ENCODE assay signal across 2 cellular contexts in the genomic region with DNA sequence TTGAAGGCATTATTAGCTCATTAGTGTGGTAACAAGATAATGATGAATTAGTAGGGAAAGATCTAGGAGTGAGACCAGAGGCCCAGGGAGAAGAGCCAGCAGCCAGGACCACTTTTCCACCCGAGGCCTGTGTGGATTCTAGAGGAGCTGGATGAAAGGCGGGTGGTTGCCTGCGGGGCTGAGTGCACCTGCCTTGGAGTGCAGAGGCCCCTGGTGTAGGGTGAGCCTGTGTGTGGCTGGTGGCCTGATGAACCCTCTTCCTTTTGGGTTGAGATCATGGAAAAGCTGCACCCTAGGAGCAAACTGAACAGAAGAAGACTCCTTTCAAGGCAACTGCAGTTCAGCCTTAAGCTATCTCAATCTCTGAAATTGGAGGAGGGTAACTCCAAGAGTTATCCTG.
TF ChIP-seq lines count a peak whose summit lies in the region.

No MANE protein-coding gene starts in this region.

TF ChIP-seq in GM23338, 12 proteins besides CTCF, POLR2A, EP300 and RAD21 (continues in another document):
- TF ChIP-seq, protein P1, sequence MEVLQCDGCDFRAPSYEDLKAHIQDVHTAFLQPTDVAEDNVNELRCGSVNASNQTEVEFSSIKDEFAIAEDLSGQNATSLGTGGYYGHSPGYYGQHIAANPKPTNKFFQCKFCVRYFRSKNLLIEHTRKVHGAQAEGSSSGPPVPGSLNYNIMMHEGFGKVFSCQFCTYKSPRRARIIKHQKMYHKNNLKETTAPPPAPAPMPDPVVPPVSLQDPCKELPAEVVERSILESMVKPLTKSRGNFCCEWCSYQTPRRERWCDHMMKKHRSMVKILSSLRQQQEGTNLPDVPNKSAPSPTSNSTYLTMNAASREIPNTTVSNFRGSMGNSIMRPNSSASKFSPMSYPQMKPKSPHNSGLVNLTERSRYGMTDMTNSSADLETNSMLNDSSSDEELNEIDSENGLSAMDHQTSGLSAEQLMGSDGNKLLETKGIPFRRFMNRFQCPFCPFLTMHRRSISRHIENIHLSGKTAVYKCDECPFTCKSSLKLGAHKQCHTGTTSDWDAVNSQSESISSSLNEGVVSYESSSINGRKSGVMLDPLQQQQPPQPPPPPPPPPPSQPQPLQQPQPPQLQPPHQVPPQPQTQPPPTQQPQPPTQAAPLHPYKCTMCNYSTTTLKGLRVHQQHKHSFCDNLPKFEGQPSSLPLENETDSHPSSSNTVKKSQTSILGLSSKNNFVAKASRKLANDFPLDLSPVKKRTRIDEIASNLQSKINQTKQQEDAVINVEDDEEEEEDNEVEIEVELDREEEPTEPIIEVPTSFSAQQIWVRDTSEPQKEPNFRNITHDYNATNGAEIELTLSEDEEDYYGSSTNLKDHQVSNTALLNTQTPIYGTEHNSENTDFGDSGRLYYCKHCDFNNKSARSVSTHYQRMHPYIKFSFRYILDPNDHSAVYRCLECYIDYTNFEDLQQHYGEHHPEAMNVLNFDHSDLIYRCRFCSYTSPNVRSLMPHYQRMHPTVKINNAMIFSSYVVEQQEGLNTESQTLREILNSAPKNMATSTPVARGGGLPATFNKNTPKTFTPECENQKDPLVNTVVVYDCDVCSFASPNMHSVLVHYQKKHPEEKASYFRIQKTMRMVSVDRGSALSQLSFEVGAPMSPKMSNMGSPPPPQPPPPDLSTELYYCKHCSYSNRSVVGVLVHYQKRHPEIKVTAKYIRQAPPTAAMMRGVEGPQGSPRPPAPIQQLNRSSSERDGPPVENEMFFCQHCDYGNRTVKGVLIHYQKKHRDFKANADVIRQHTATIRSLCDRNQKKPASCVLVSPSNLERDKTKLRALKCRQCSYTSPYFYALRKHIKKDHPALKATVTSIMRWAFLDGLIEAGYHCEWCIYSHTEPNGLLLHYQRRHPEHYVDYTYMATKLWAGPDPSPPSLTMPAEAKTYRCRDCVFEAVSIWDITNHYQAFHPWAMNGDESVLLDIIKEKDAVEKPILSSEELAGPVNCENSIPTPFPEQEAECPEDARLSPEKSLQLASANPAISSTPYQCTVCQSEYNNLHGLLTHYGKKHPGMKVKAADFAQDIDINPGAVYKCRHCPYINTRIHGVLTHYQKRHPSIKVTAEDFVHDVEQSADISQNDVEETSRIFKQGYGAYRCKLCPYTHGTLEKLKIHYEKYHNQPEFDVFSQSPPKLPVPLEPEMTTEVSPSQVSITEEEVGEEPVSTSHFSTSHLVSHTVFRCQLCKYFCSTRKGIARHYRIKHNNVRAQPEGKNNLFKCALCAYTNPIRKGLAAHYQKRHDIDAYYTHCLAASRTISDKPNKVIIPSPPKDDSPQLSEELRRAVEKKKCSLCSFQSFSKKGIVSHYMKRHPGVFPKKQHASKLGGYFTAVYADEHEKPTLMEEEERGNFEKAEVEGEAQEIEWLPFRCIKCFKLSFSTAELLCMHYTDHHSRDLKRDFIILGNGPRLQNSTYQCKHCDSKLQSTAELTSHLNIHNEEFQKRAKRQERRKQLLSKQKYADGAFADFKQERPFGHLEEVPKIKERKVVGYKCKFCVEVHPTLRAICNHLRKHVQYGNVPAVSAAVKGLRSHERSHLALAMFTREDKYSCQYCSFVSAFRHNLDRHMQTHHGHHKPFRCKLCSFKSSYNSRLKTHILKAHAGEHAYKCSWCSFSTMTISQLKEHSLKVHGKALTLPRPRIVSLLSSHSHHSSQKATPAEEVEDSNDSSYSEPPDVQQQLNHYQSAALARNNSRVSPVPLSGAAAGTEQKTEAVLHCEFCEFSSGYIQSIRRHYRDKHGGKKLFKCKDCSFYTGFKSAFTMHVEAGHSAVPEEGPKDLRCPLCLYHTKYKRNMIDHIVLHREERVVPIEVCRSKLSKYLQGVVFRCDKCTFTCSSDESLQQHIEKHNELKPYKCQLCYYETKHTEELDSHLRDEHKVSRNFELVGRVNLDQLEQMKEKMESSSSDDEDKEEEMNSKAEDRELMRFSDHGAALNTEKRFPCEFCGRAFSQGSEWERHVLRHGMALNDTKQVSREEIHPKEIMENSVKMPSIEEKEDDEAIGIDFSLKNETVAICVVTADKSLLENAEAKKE (CRISPR knock-in tag; IDR thresholded peaks at IDR 0.05): no peak
- TF ChIP-seq EZH2phosphoT487 (IDR thresholded peaks at IDR 0.05; ENCODE audit: unreplicated experiment) (no peak), NANOG (IDR thresholded peaks at IDR 0.05; ENCODE audit: borderline replicate concordance) (no peak), POLR2AphosphoS5 (IDR thresholded peaks at IDR 0.05; ENCODE audit: low read depth) (no peak), EZH2 (IDR thresholded peaks at IDR 0.05; ENCODE audit: low read depth, unreplicated experiment) (no peak), STAT1 (IDR thresholded peaks at IDR 0.05; ENCODE audit: unreplicated experiment) (no peak), ZNF114 (CRISPR knock-in tag; IDR thresholded peaks at IDR 0.05) (no peak), CREB1 (CRISPR knock-in tag; IDR thresholded peaks at IDR 0.05; ENCODE audit: low read depth) (no peak)
- TF ChIP-seq, protein P2, sequence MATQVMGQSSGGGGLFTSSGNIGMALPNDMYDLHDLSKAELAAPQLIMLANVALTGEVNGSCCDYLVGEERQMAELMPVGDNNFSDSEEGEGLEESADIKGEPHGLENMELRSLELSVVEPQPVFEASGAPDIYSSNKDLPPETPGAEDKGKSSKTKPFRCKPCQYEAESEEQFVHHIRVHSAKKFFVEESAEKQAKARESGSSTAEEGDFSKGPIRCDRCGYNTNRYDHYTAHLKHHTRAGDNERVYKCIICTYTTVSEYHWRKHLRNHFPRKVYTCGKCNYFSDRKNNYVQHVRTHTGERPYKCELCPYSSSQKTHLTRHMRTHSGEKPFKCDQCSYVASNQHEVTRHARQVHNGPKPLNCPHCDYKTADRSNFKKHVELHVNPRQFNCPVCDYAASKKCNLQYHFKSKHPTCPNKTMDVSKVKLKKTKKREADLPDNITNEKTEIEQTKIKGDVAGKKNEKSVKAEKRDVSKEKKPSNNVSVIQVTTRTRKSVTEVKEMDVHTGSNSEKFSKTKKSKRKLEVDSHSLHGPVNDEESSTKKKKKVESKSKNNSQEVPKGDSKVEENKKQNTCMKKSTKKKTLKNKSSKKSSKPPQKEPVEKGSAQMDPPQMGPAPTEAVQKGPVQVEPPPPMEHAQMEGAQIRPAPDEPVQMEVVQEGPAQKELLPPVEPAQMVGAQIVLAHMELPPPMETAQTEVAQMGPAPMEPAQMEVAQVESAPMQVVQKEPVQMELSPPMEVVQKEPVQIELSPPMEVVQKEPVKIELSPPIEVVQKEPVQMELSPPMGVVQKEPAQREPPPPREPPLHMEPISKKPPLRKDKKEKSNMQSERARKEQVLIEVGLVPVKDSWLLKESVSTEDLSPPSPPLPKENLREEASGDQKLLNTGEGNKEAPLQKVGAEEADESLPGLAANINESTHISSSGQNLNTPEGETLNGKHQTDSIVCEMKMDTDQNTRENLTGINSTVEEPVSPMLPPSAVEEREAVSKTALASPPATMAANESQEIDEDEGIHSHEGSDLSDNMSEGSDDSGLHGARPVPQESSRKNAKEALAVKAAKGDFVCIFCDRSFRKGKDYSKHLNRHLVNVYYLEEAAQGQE (IDR thresholded peaks at IDR 0.05; ENCODE audit: unreplicated experiment): no peak
- TF ChIP-seq, protein P3, sequence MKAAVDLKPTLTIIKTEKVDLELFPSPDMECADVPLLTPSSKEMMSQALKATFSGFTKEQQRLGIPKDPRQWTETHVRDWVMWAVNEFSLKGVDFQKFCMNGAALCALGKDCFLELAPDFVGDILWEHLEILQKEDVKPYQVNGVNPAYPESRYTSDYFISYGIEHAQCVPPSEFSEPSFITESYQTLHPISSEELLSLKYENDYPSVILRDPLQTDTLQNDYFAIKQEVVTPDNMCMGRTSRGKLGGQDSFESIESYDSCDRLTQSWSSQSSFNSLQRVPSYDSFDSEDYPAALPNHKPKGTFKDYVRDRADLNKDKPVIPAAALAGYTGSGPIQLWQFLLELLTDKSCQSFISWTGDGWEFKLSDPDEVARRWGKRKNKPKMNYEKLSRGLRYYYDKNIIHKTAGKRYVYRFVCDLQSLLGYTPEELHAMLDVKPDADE (IDR thresholded peaks at IDR 0.05): no peak

TF ChIP-seq in SK-N-SH, 30 proteins besides CTCF, POLR2A, EP300 and RAD21 (continued from another document):
- TF ChIP-seq, protein P4, sequence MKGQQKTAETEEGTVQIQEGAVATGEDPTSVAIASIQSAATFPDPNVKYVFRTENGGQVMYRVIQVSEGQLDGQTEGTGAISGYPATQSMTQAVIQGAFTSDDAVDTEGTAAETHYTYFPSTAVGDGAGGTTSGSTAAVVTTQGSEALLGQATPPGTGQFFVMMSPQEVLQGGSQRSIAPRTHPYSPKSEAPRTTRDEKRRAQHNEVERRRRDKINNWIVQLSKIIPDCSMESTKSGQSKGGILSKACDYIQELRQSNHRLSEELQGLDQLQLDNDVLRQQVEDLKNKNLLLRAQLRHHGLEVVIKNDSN (IDR thresholded peaks at IDR 0.05; ENCODE audit: borderline replicate concordance, low read depth): no peak
